9 cellular contexts compared by ENCODE assay signal in genomic region chr12:111448831-111449790, GRCh38. TPM values are rescaled to one million over a fixed set of nuclear protein-coding genes. Genes with fewer than 3 reads are reported as not detected.
DNase-seq lines count a peak whose midpoint lies in the region; TF ChIP-seq lines count a peak whose summit lies in the region.
"Had no signal": no experiment of that assay in that cellular context is flagged by ENCODE, and none has a peak within 500 bp of the region (broad histone marks: within the 10 kb centered on the region; RNA-seq: fewer than 3 reads in every experiment).

No MANE protein-coding gene starts in this region.

- no peak overlapping the region for H3K4me3 Mint-ChIP-seq in activated naive CD4-positive, alpha-beta T cell treated with anti-CD3 and anti-CD28 coated beads, Interleukin-2, amount 10 ng/mL, durations not matched to agents 7 days and 5 days
- no peak overlapping the region for H3K4me3 Mint-ChIP-seq in activated naive CD8-positive, alpha-beta T cell
- H3K4me3 Mint-ChIP-seq in type B pancreatic cell = no peak overlapping the region

- intact Hi-C loops in lower leg skin (cut with DNase I; ENCODE audit: low total_unique reads) = loop anchor here (5.0 kb wide), 1 partner anchor 47 kb away; no protein-coding TSS in a partner anchor

- no peaks in the 10 kb centered on the region for H3K27me3 ChIP-seq in MG63
- H3K27me3 ChIP-seq: BE2C had no signal

- peaks cover 61% of the 10 kb centered on the region for H3K4me1 Mint-ChIP-seq in activated naive CD4-positive, alpha-beta T cell treated with anti-CD3 and anti-CD28 coated beads, Interleukin-2, amount 10 ng/mL, durations not matched to agents 7 days and 5 days
- H3K4me1 Mint-ChIP-seq in activated naive CD8-positive, alpha-beta T cell (ENCODE audit: low read depth) = peaks cover 47% of the 10 kb centered on the region
- peaks cover 20% of the 10 kb centered on the region for H3K4me1 Mint-ChIP-seq in type B pancreatic cell (ENCODE audit: unreplicated experiment)

- TF ChIP-seq POLR2A in lower leg skin (IDR thresholded peaks at IDR 0.05) = no peak

- TF ChIP-seq CTCF in lower leg skin (IDR thresholded peaks at IDR 0.05) = no peak
- TF ChIP-seq CTCF in type B pancreatic cell (conservative IDR thresholded peaks at IDR 0.05) = no peak

- CTCF ChIA-PET in activated naive CD4-positive, alpha-beta T cell treated with anti-CD3 and anti-CD28 coated beads, Interleukin-2, amount 10 ng/mL, durations not matched to agents 7 days and 5 days (lab: Charles Lee) = interaction anchor here (0.9 to 20.9 kb wide), 5 partner anchors 10 to 79 kb away, joined by 3 to 757 read pairs (median 26); partner anchors contain the start of gene SH2B3

- H3K4me3 ChIP-seq in lower leg skin (ENCODE audit: low read depth, poor library complexity, severe bottlenecking) (no peak overlapping the region), MG63 (no peak overlapping the region)

- H3K9me3 Mint-ChIP-seq in activated naive CD4-positive, alpha-beta T cell treated with anti-CD3 and anti-CD28 coated beads, Interleukin-2, amount 10 ng/mL, durations not matched to agents 7 days and 5 days = no peaks in the 10 kb centered on the region
- H3K9me3 Mint-ChIP-seq in activated naive CD8-positive, alpha-beta T cell (ENCODE audit: low read depth) = no peaks in the 10 kb centered on the region
- no peaks in the 10 kb centered on the region for H3K9me3 Mint-ChIP-seq in type B pancreatic cell

- no peaks in the 10 kb centered on the region for H3K9me3 ChIP-seq in MG63
- H3K9me3 ChIP-seq: BE2C had no signal

- peak overlapping the region; percentile 47 for H3K27ac Mint-ChIP-seq in activated naive CD4-positive, alpha-beta T cell treated with anti-CD3 and anti-CD28 coated beads, Interleukin-2, amount 10 ng/mL, durations not matched to agents 7 days and 5 days
- peak overlapping the region; percentile 28 for H3K27ac Mint-ChIP-seq in activated naive CD8-positive, alpha-beta T cell
- no peak overlapping the region for H3K27ac Mint-ChIP-seq in type B pancreatic cell

- peaks cover 68% of the 10 kb centered on the region for H3K36me3 Mint-ChIP-seq in activated naive CD4-positive, alpha-beta T cell treated with anti-CD3 and anti-CD28 coated beads, Interleukin-2, amount 10 ng/mL, durations not matched to agents 7 days and 5 days
- H3K36me3 Mint-ChIP-seq in activated naive CD8-positive, alpha-beta T cell = peaks cover 4% of the 10 kb centered on the region
- peaks cover 18% of the 10 kb centered on the region for H3K36me3 Mint-ChIP-seq in type B pancreatic cell

- WGBS in lower leg skin, 2 donors = 72 to 80% methylated on average over 4 of the region's 4 CpGs

- peaks cover 81% of the 10 kb centered on the region for H3K36me3 ChIP-seq in MG63

- DNase-seq in activated naive CD4-positive, alpha-beta T cell treated with anti-CD3 and anti-CD28 coated beads, Interleukin-2, amount 10 ng/mL, durations not matched to agents 7 days and 5 days = no peak
- DNase-seq in activated naive CD4-positive, alpha-beta T cell treated with Interleukin-2 at 50 U/mL for 16 hours = no peak
- DNase-seq in lower leg skin (ENCODE audit: low spot score in 2 of 2) (peak; percentile 11 to 66), type B pancreatic cell (ENCODE audit: extremely low spot score, unreplicated experiment) (peak; percentile 13), hippocampal formation (lab: John Stamatoyannopoulos, UW) (no peak), MG63 (no peak), NCI-H2029 (lab: John Stamatoyannopoulos, UW) (no peak)
- DNase-seq: BE2C had no signal

- H3K27me3 Mint-ChIP-seq in activated naive CD4-positive, alpha-beta T cell treated with anti-CD3 and anti-CD28 coated beads, Interleukin-2, amount 10 ng/mL, durations not matched to agents 7 days and 5 days = no peaks in the 10 kb centered on the region
- no peaks in the 10 kb centered on the region for H3K27me3 Mint-ChIP-seq in activated naive CD8-positive, alpha-beta T cell
- no peaks in the 10 kb centered on the region for H3K27me3 Mint-ChIP-seq in type B pancreatic cell

RNA-seq across cellular contexts. Expression of gene SH2B3, which starts 43.4 kb away (rescaled TPM):
- total RNA-seq in lower leg skin (10 to 100 TPM in 1 of 4 donors, 1 to 10 TPM in 3; 6.5 to 16.1 (median 8.2) TPM), type B pancreatic cell (ENCODE audit: low replicate concordance) (2.4 and 5.2 TPM in 2 replicates)
- 12.8 and 15.8 TPM in 2 replicates for total RNA-seq in MG63 (2014; rRNA removed; shearing (Covaris generic); ENCODE audit: low replicate concordance)

Comparison
In these comparisons a context has a peak if more than half of its experiments do, and no peak if none do; other contexts are left out.
1. DNase-seq: peak in lower leg skin (2 of 2) and type B pancreatic cell (single experiment); none in activated naive CD4-positive, alpha-beta T cell treated with anti-CD3 and anti-CD28 coated beads, Interleukin-2, amount 10 ng/mL, durations not matched to agents 7 days and 5 days (single experiment), activated naive CD4-positive, alpha-beta T cell treated with Interleukin-2 at 50 U/mL for 16 hours (single experiment), hippocampal formation (0 of 2), MG63 (single experiment) and NCI-H2029 (single experiment).